In genomic region chr6:41700577-41701347, GRCh38 we compare ENCODE assay signal across 16 cellular contexts. TPM values are rescaled to one million over a fixed set of nuclear protein-coding genes. Genes with fewer than 3 reads are reported as not detected.
DNase-seq lines count a peak whose midpoint lies in the region; ATAC-seq and TF ChIP-seq lines count a peak whose summit lies in the region.
"Had no signal": no experiment of that assay in that cellular context is flagged by ENCODE, and none has a peak within 500 bp of the region (broad histone marks: within the 10 kb centered on the region; RNA-seq: fewer than 3 reads in every experiment).

No MANE protein-coding gene starts in this region.

- H3K4me3 ChIP-seq in choroid plexus epithelial cell (ENCODE audit: low read depth, low read length), result no peak overlapping the region
- no peak overlapping the region for H3K4me3 ChIP-seq in PC-9
- H3K4me3 ChIP-seq: breast epithelium, esophagus muscularis mucosa, sigmoid colon had no signal

- no peaks in the 10 kb centered on the region for H3K9me2 ChIP-seq in PC-9 (ENCODE audit: insufficient read depth)

- no peaks in the 10 kb centered on the region for H3K79me2 ChIP-seq in PC-9 (ENCODE audit: low read depth)

- H3K9me3 ChIP-seq in PC-9 (ENCODE audit: insufficient read depth, low read depth), result no peaks in the 10 kb centered on the region
- H3K9me3 ChIP-seq: breast epithelium, esophagus muscularis mucosa, sigmoid colon had no signal

- no peaks in the 10 kb centered on the region for H3K9me3 Mint-ChIP-seq in IgD-negative memory B cell
- no peaks in the 10 kb centered on the region for H3K9me3 Mint-ChIP-seq in stimulated activated naive B cell treated with anti-CD40 and anti-IgM and Interleukin-4, amounts not matched to agents 10 μg/mL and 1 μg/mL and 100 μg/mL, for 72 hours
- H3K9me3 Mint-ChIP-seq in activated naive CD8-positive, alpha-beta T cell treated with anti-CD3 and anti-CD28 coated beads, Interleukin-2, amount 50 U/mL, for 24 hours, result no peaks in the 10 kb centered on the region
- H3K9me3 Mint-ChIP-seq: activated CD8-positive, alpha-beta T cell treated with anti-CD3 and anti-CD28 coated beads for 36 hours; CD4-positive, alpha-beta T cell had no signal

- no peak overlapping the region for H2AFZ ChIP-seq in PC-9

- peaks cover 45 to 57% (median 46%) of the 10 kb centered on the region in 3 donors for H3K4me1 Mint-ChIP-seq in IgD-negative memory B cell
- peaks cover 57 to 94% of the 10 kb centered on the region in 2 donors for H3K4me1 Mint-ChIP-seq in stimulated activated naive B cell treated with anti-CD40 and anti-IgM and Interleukin-4, amounts not matched to agents 10 μg/mL and 1 μg/mL and 100 μg/mL, for 72 hours
- H3K4me1 Mint-ChIP-seq in activated naive CD8-positive, alpha-beta T cell treated with anti-CD3 and anti-CD28 coated beads, Interleukin-2, amount 50 U/mL, for 24 hours, result peaks cover 16% of the 10 kb centered on the region

- H3F3A ChIP-seq in PC-9 (ENCODE audit: insufficient read depth, low read depth), result peaks cover 9% of the 10 kb centered on the region

- BruUV-seq in PC-9 (replicated peaks; lab: Mats Ljungman, UMichigan), result no TSS peak

- H3K36me3 ChIP-seq in PC-9 (ENCODE audit: low read depth), result no peaks in the 10 kb centered on the region
- H3K36me3 ChIP-seq: breast epithelium had no signal

- H3K4me2 ChIP-seq in PC-9, result no peak overlapping the region

- peaks cover 5% of the 10 kb centered on the region for H3K36me3 Mint-ChIP-seq in IgD-negative memory B cell
- peaks cover 45 to 61% of the 10 kb centered on the region in 2 donors for H3K36me3 Mint-ChIP-seq in stimulated activated naive B cell treated with anti-CD40 and anti-IgM and Interleukin-4, amounts not matched to agents 10 μg/mL and 1 μg/mL and 100 μg/mL, for 72 hours
- no peaks in the 10 kb centered on the region for H3K36me3 Mint-ChIP-seq in activated naive CD8-positive, alpha-beta T cell treated with anti-CD3 and anti-CD28 coated beads, Interleukin-2, amount 50 U/mL, for 24 hours (ENCODE audit: low read depth)

- peak overlapping the region in 3 of 4 donors; percentile 33 to 89 (median 64) for H3K4me3 Mint-ChIP-seq in IgD-negative memory B cell
- peak overlapping the region; percentile 45 to 66 for H3K4me3 Mint-ChIP-seq in stimulated activated naive B cell treated with anti-CD40 and anti-IgM and Interleukin-4, amounts not matched to agents 10 μg/mL and 1 μg/mL and 100 μg/mL, for 72 hours
- no peak overlapping the region for H3K4me3 Mint-ChIP-seq in activated naive CD8-positive, alpha-beta T cell treated with anti-CD3 and anti-CD28 coated beads, Interleukin-2, amount 50 U/mL, for 24 hours
- H3K4me3 Mint-ChIP-seq: activated CD8-positive, alpha-beta T cell treated with anti-CD3 and anti-CD28 coated beads for 36 hours; CD4-positive, alpha-beta T cell had no signal

- intact Hi-C loops in PC-9 (cut with micrococcal nuclease; ENCODE audit: unreplicated experiment), result no loop called here

- H3K4me1 ChIP-seq in PC-9 (replicated peaks; ENCODE audit: insufficient read depth), result peaks cover 18% of the 10 kb centered on the region

- no peaks in the 10 kb centered on the region for H3K27me3 ChIP-seq in layer of hippocampus (ENCODE audit: control insufficient read depth, insufficient read depth, low read length)
- H3K27me3 ChIP-seq in PC-9 (ENCODE audit: insufficient read depth, low read depth), result no peaks in the 10 kb centered on the region
- H3K27me3 ChIP-seq: breast epithelium, esophagus muscularis mucosa, sigmoid colon had no signal

- POLR2A ChIA-PET in PC-9 (lab: Charles Lee; ENCODE audit: unreplicated experiment), result no interaction called here

- no peak for ATAC-seq in stimulated activated naive B cell treated with anti-CD40 and anti-IgM and Interleukin-4, amounts not matched to agents 10 μg/mL and 1 μg/mL and 100 μg/mL, for 72 hours (replicated peaks)
- no peak for ATAC-seq in activated naive CD8-positive, alpha-beta T cell treated with anti-CD3 and anti-CD28 coated beads, Interleukin-2, amount 50 U/mL, for 24 hours
- ATAC-seq: activated CD8-positive, alpha-beta T cell treated with anti-CD3 and anti-CD28 coated beads for 36 hours had no signal

- no peaks in the 10 kb centered on the region for H4K20me1 ChIP-seq in PC-9 (ENCODE audit: insufficient read depth)

- H3K27ac ChIP-seq in layer of hippocampus (ENCODE audit: low read depth, low read length) (peak overlapping the region; percentile 85), PC-9 (no peak overlapping the region)
- H3K27ac ChIP-seq: breast epithelium, sigmoid colon had no signal

- H3K27ac Mint-ChIP-seq in IgD-negative memory B cell, result peak overlapping the region; percentile 89 to 97 (median 95)
- peak overlapping the region; percentile 92 for H3K27ac Mint-ChIP-seq in stimulated activated naive B cell treated with anti-CD40 and anti-IgM and Interleukin-4, amounts not matched to agents 10 μg/mL and 1 μg/mL and 100 μg/mL, for 72 hours
- no peak overlapping the region for H3K27ac Mint-ChIP-seq in activated naive CD8-positive, alpha-beta T cell treated with anti-CD3 and anti-CD28 coated beads, Interleukin-2, amount 50 U/mL, for 24 hours
- H3K27ac Mint-ChIP-seq: activated CD8-positive, alpha-beta T cell treated with anti-CD3 and anti-CD28 coated beads for 36 hours; CD4-positive, alpha-beta T cell had no signal

- no peaks in the 10 kb centered on the region for H3K27me3 Mint-ChIP-seq in IgD-negative memory B cell
- no peaks in the 10 kb centered on the region for H3K27me3 Mint-ChIP-seq in stimulated activated naive B cell treated with anti-CD40 and anti-IgM and Interleukin-4, amounts not matched to agents 10 μg/mL and 1 μg/mL and 100 μg/mL, for 72 hours
- H3K27me3 Mint-ChIP-seq in activated naive CD8-positive, alpha-beta T cell treated with anti-CD3 and anti-CD28 coated beads, Interleukin-2, amount 50 U/mL, for 24 hours, result no peaks in the 10 kb centered on the region
- H3K27me3 Mint-ChIP-seq: activated CD8-positive, alpha-beta T cell treated with anti-CD3 and anti-CD28 coated beads for 36 hours; CD4-positive, alpha-beta T cell had no signal

- CTCF ChIA-PET in PC-9 (lab: Charles Lee), result no interaction called here

- TF ChIP-seq CTCF in choroid plexus epithelial cell (conservative IDR thresholded peaks at IDR 0.05; ENCODE audit: low read depth, low read length), result peak; percentile 35
- no peak for TF ChIP-seq CTCF in PC-9 (conservative IDR thresholded peaks at IDR 0.05)

- DNase-seq in choroid plexus epithelial cell (ENCODE audit: low read depth) (peak; percentile 41), NCI-H2029 treated with DMSO at 0.1 percent for 48 hours (lab: John Stamatoyannopoulos, UW) (no peak), PC-9 (no peak)
- no peak for DNase-seq in stimulated activated naive B cell treated with anti-CD40 and anti-IgM and Interleukin-4, amounts not matched to agents 10 μg/mL and 1 μg/mL and 100 μg/mL, for 72 hours
- DNase-seq in activated naive CD8-positive, alpha-beta T cell treated with anti-CD3 and anti-CD28 coated beads, Interleukin-2, amount 50 U/mL, for 24 hours, result no peak
- DNase-seq: activated CD8-positive, alpha-beta T cell treated with anti-CD3 and anti-CD28 coated beads for 36 hours; activated effector memory CD4-positive, alpha-beta T cell treated with anti-CD3 and anti-CD28 coated beads, Interleukin-2, amount 50 U/mL, for 16 hours; CD4-positive, alpha-beta T cell; NCI-H1048; sigmoid colon had no signal

RNA-seq across cellular contexts. Expression of gene TFEB, which starts 34.6 kb away (rescaled TPM):
- 196 TPM for polyA plus RNA-seq in IgD-negative memory B cell
- total RNA-seq in PC-9 (2021), result 7.3 and 8.6 TPM in 2 replicates

RNA-seq across cellular contexts. Expression of gene PGC, which starts 46.4 kb away (rescaled TPM):
- polyA plus RNA-seq in IgD-negative memory B cell, result not detected
- total RNA-seq in PC-9 (2021), result not detected in 2 replicates
- total RNA-seq: activated CD8-positive, alpha-beta T cell treated with anti-CD3 and anti-CD28 coated beads for 36 hours; CD4-positive, alpha-beta T cell; NCI-H460; RPMI7951; sigmoid colon had no signal
